In the genomic region with DNA sequence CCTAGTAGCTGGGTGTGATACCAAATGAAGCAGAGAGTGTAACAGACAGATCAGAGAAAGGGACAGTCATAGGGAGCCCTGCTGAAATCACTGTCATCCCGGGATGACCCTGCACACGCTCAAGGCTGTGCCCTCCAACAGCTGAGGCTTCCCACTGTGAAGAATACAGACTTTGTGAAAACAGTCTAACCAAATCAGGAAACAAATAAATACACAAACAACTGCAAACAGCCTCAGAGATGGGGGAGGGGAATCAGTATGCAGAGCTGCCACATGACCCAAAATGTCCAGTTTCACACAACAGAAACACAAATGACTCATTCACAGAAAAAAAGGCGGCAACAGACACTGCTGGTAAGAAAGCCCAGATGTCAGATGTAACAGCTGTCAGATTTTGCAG, we compare ENCODE assay signal across 2 cellular contexts.
TF ChIP-seq lines count a peak whose summit lies in the region.

No MANE protein-coding gene starts in this region.

TF ChIP-seq in SK-N-SH, 30 proteins besides CTCF, POLR2A, EP300 and RAD21 (continued from another document):
- TF ChIP-seq, protein P1, sequence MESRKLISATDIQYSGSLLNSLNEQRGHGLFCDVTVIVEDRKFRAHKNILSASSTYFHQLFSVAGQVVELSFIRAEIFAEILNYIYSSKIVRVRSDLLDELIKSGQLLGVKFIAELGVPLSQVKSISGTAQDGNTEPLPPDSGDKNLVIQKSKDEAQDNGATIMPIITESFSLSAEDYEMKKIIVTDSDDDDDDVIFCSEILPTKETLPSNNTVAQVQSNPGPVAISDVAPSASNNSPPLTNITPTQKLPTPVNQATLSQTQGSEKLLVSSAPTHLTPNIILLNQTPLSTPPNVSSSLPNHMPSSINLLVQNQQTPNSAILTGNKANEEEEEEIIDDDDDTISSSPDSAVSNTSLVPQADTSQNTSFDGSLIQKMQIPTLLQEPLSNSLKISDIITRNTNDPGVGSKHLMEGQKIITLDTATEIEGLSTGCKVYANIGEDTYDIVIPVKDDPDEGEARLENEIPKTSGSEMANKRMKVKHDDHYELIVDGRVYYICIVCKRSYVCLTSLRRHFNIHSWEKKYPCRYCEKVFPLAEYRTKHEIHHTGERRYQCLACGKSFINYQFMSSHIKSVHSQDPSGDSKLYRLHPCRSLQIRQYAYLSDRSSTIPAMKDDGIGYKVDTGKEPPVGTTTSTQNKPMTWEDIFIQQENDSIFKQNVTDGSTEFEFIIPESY (IDR thresholded peaks at IDR 0.05; ENCODE audit: borderline replicate concordance, low read depth) = no peak
- TF ChIP-seq, protein P2, sequence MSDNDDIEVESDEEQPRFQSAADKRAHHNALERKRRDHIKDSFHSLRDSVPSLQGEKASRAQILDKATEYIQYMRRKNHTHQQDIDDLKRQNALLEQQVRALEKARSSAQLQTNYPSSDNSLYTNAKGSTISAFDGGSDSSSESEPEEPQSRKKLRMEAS (IDR thresholded peaks at IDR 0.05; ENCODE audit: low read depth) = no peak
- TF ChIP-seq RCOR1 (IDR thresholded peaks at IDR 0.05; ENCODE audit: low read length) (no peak), RXRA (IDR thresholded peaks at IDR 0.05; ENCODE audit: borderline replicate concordance, low read depth) (no peak), TEAD4 (IDR thresholded peaks at IDR 0.05; ENCODE audit: borderline replicate concordance, insufficient read depth) (no peak), RFX5 (IDR thresholded peaks at IDR 0.05; ENCODE audit: low read length) (no peak), TCF12 (IDR thresholded peaks at IDR 0.05) (no peak)
- TF ChIP-seq, protein P3, sequence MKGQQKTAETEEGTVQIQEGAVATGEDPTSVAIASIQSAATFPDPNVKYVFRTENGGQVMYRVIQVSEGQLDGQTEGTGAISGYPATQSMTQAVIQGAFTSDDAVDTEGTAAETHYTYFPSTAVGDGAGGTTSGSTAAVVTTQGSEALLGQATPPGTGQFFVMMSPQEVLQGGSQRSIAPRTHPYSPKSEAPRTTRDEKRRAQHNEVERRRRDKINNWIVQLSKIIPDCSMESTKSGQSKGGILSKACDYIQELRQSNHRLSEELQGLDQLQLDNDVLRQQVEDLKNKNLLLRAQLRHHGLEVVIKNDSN (IDR thresholded peaks at IDR 0.05; ENCODE audit: borderline replicate concordance, low read depth) = no peak

TF ChIP-seq in SK-N-SH treated with all-trans-retinoic acid at 6 μM for 48 hours, 23 proteins besides CTCF, POLR2A, EP300 and RAD21 (continued from another document):
- TF ChIP-seq TOX (CRISPR knock-in tag; IDR thresholded peaks at IDR 0.05; ENCODE audit: borderline replicate concordance) (no peak), ESRRG (CRISPR knock-in tag; IDR thresholded peaks at IDR 0.05) (no peak), ZFP30 (CRISPR knock-in tag; IDR thresholded peaks at IDR 0.05) (no peak), ZFP3 (CRISPR knock-in tag; IDR thresholded peaks at IDR 0.05) (no peak), CSDC2 (CRISPR knock-in tag; IDR thresholded peaks at IDR 0.05) (no peak)
- TF ChIP-seq, protein P4, sequence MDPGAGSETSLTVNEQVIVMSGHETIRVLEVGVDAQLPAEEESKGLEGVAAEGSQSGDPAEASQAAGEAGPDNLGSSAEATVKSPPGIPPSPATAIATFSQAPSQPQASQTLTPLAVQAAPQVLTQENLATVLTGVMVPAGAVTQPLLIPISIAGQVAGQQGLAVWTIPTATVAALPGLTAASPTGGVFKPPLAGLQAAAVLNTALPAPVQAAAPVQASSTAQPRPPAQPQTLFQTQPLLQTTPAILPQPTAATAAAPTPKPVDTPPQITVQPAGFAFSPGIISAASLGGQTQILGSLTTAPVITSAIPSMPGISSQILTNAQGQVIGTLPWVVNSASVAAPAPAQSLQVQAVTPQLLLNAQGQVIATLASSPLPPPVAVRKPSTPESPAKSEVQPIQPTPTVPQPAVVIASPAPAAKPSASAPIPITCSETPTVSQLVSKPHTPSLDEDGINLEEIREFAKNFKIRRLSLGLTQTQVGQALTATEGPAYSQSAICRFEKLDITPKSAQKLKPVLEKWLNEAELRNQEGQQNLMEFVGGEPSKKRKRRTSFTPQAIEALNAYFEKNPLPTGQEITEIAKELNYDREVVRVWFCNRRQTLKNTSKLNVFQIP (CRISPR knock-in tag; IDR thresholded peaks at IDR 0.05; ENCODE audit: borderline replicate concordance, low read depth) = no peak
- TF ChIP-seq, protein P5, sequence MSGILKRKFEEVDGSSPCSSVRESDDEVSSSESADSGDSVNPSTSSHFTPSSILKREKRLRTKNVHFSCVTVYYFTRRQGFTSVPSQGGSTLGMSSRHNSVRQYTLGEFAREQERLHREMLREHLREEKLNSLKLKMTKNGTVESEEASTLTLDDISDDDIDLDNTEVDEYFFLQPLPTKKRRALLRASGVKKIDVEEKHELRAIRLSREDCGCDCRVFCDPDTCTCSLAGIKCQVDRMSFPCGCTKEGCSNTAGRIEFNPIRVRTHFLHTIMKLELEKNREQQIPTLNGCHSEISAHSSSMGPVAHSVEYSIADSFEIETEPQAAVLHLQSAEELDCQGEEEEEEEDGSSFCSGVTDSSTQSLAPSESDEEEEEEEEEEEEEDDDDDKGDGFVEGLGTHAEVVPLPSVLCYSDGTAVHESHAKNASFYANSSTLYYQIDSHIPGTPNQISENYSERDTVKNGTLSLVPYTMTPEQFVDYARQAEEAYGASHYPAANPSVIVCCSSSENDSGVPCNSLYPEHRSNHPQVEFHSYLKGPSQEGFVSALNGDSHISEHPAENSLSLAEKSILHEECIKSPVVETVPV (CRISPR knock-in tag; IDR thresholded peaks at IDR 0.05) = no peak
